10 cellular contexts compared by ENCODE assay signal in genomic region chr1:11803924-11804665, GRCh38. TPM values are rescaled to one million over a fixed set of nuclear protein-coding genes. Genes with fewer than 3 reads are reported as not detected.
DNase-seq lines count a peak whose midpoint lies in the region; ATAC-seq and TF ChIP-seq lines count a peak whose summit lies in the region.
"Not testable (repeated sequence)": the region's sequence is repeated elsewhere in the genome, so short reads cannot be mapped to it uniquely, and the experiment has no call there.
"Had no signal": no experiment of that assay in that cellular context is flagged by ENCODE, and none has a peak within 500 bp of the region (broad histone marks: within the 10 kb centered on the region; RNA-seq: fewer than 3 reads in every experiment).

No MANE protein-coding gene starts in this region.

- in situ Hi-C loops in astrocyte of the spinal cord (cut with HindIII; ENCODE audit: low sequenced_read_pairs), result not testable (repeated sequence)

- H3K4me3 ChIP-seq in CD4-positive, CD25-positive, alpha-beta regulatory T cell (ENCODE audit: low read depth, low read length), result peak overlapping the region; percentile 66
- H3K4me3 ChIP-seq in WI38 (ENCODE audit: low read depth, low read length), result peak overlapping the region; percentile 79
- H3K4me3 ChIP-seq in astrocyte of the spinal cord (ENCODE audit: low read depth, low read length), result peak overlapping the region; percentile 61
- H3K4me3 ChIP-seq in esophagus squamous epithelium, result peak overlapping the region in 3 of 4 donors; percentile 65 to 99 (median 82)
- peak overlapping the region in 2 of 3 donors; percentile 64 to 75 for H3K4me3 ChIP-seq in right lobe of liver
- peak overlapping the region; percentile 25 for H3K4me3 ChIP-seq in parathyroid adenoma (ENCODE audit: low read depth, low read length)
- not testable (repeated sequence) for H3K4me3 ChIP-seq in thymus (ENCODE audit: low read length)

- not testable (repeated sequence) for TF ChIP-seq CTCF in WI38 (IDR thresholded peaks at IDR 0.05; ENCODE audit: low read depth, low read length); astrocyte of the spinal cord (IDR thresholded peaks at IDR 0.05; ENCODE audit: low read depth, low read length); esophagus squamous epithelium (IDR thresholded peaks at IDR 0.05); parathyroid adenoma (IDR thresholded peaks at IDR 0.05)
- peak in 1 of 4 donors; percentile 21 for TF ChIP-seq CTCF in right lobe of liver (IDR thresholded peaks at IDR 0.05)

- H3K27ac Mint-ChIP-seq in CD4-positive, CD25-positive, alpha-beta regulatory T cell, result peak overlapping the region; percentile 82 to 96 (median 93)
- H3K27ac Mint-ChIP-seq in IgD-negative memory B cell, result peak overlapping the region; percentile 85 to 94 (median 89)

- not testable (repeated sequence) for H3K27me3 ChIP-seq in CD4-positive, CD25-positive, alpha-beta regulatory T cell (ENCODE audit: control insufficient read depth, insufficient read depth, low read length); esophagus squamous epithelium; right lobe of liver; parathyroid adenoma (ENCODE audit: control insufficient read depth, insufficient read depth, low read length); thymus (ENCODE audit: control insufficient read depth, insufficient read depth)

- not testable (repeated sequence) for H2AFZ ChIP-seq in parathyroid adenoma

- TF ChIP-seq POLR2A in esophagus squamous epithelium (IDR thresholded peaks at IDR 0.05), result not testable (repeated sequence)
- peak; percentile 48 for TF ChIP-seq POLR2A in right lobe of liver (IDR thresholded peaks at IDR 0.05)

- not testable (repeated sequence) for H3K36me3 Mint-ChIP-seq in CD4-positive, CD25-positive, alpha-beta regulatory T cell; IgD-negative memory B cell

- H3K4me2 ChIP-seq in parathyroid adenoma (ENCODE audit: low read length), result peak overlapping the region; percentile 93

- H3K9me3 Mint-ChIP-seq in CD4-positive, CD25-positive, alpha-beta regulatory T cell; IgD-negative memory B cell: not testable (repeated sequence)

- peaks cover 23 to 66% (median 45%) of the 10 kb centered on the region in 4 donors for H3K4me1 Mint-ChIP-seq in CD4-positive, CD25-positive, alpha-beta regulatory T cell
- H3K4me1 Mint-ChIP-seq in IgD-negative memory B cell, result peaks cover 35 to 49% (median 46%) of the 10 kb centered on the region in 3 donors

- H3K4me1 ChIP-seq in CD4-positive, CD25-positive, alpha-beta regulatory T cell (ENCODE audit: control insufficient read depth, insufficient read depth, low read length, poor library complexity, severe bottlenecking), result peaks cover 50% of the 10 kb centered on the region
- H3K4me1 ChIP-seq in esophagus squamous epithelium (peaks cover 32 to 79% (median 42%) of the 10 kb centered on the region in 3 donors), right lobe of liver (peaks cover 0 to 46% (median 23%) of the 10 kb centered on the region in 4 donors), thymus (ENCODE audit: control insufficient read depth, insufficient read depth, low read length) (peaks cover 28% of the 10 kb centered on the region)
- H3K4me1 ChIP-seq in parathyroid adenoma, result not testable (repeated sequence)

- not testable (repeated sequence) for DNase-seq in CD4-positive, CD25-positive, alpha-beta regulatory T cell; astrocyte of the spinal cord (ENCODE audit: low read depth, low spot score); esophagus squamous epithelium (lab: John Stamatoyannopoulos, UW)
- peak in 2 of 3 donors; percentile 44 to 80 for DNase-seq in right lobe of liver

- H3K4me3 Mint-ChIP-seq in CD4-positive, CD25-positive, alpha-beta regulatory T cell, result peak overlapping the region; percentile 98 to 100 (median 100)
- H3K4me3 Mint-ChIP-seq in IgD-negative memory B cell, result peak overlapping the region; percentile 87 to 100 (median 100)

- not testable (repeated sequence) for H3K27me3 Mint-ChIP-seq in CD4-positive, CD25-positive, alpha-beta regulatory T cell; IgD-negative memory B cell

- ATAC-seq in CD4-positive, CD25-positive, alpha-beta regulatory T cell (ENCODE audit: low read depth in 2 of 2), result not testable (repeated sequence)
- peak; percentile 30 to 50 (median 47) for ATAC-seq in right lobe of liver

- H3K9ac ChIP-seq in parathyroid adenoma, result not testable (repeated sequence)

- peaks cover 19% of the 10 kb centered on the region for H3K36me3 ChIP-seq in CD4-positive, CD25-positive, alpha-beta regulatory T cell (ENCODE audit: control insufficient read depth, insufficient read depth, low read length)
- H3K36me3 ChIP-seq in esophagus squamous epithelium, result peaks cover 9 to 39% (median 15%) of the 10 kb centered on the region in 3 donors
- H3K36me3 ChIP-seq in right lobe of liver, result peaks cover 0 to 27% (median 3%) of the 10 kb centered on the region in 4 donors
- H3K36me3 ChIP-seq in parathyroid adenoma (ENCODE audit: control insufficient read depth, insufficient read depth, low read length), result not testable (repeated sequence)
- peaks cover 16% of the 10 kb centered on the region for H3K36me3 ChIP-seq in thymus (ENCODE audit: control insufficient read depth, insufficient read depth)

- intact Hi-C loops in esophagus squamous epithelium (cut with DNase I); right lobe of liver (cut with DNase I): not testable (repeated sequence)

- H3K9me3 ChIP-seq in CD4-positive, CD25-positive, alpha-beta regulatory T cell (ENCODE audit: control insufficient read depth in 2 of 2, low read length in 2 of 2); esophagus squamous epithelium; right lobe of liver; parathyroid adenoma (ENCODE audit: control insufficient read depth, low read length); thymus (ENCODE audit: control insufficient read depth): not testable (repeated sequence)

- 60 to 67% methylated on average over 8 of the region's 9 CpGs for WGBS in esophagus squamous epithelium, 2 donors
- WGBS in right lobe of liver (ENCODE audit: insufficient coverage, low coverage, low lambda C conversion rate, missing lambda C conversion rate), result 26% methylated on average over 9 of the region's 9 CpGs
- 85% methylated on average over 9 of the region's 9 CpGs for WGBS in thymus

- H3K27ac ChIP-seq in CD4-positive, CD25-positive, alpha-beta regulatory T cell (ENCODE audit: insufficient read depth, low read length, poor library complexity, severe bottlenecking), result peak overlapping the region; percentile 89
- H3K27ac ChIP-seq in esophagus squamous epithelium, result peak overlapping the region; percentile 95 to 100 (median 99)
- peak overlapping the region; percentile 96 to 100 (median 97) for H3K27ac ChIP-seq in right lobe of liver
- peak overlapping the region; percentile 61 for H3K27ac ChIP-seq in parathyroid adenoma
- peak overlapping the region; percentile 85 for H3K27ac ChIP-seq in thymus (ENCODE audit: low read depth)

- not testable (repeated sequence) for H3K79me2 ChIP-seq in parathyroid adenoma

RNA-seq across cellular contexts. Expression of gene MTHFR, which starts 1.7 kb away (rescaled TPM):
- 35.0 TPM for total RNA-seq in CD4-positive, CD25-positive, alpha-beta regulatory T cell
- 1 to 10 TPM; 5.6 to 7.6 (median 6.6) TPM for polyA plus RNA-seq in CD4-positive, CD25-positive, alpha-beta regulatory T cell
- polyA plus RNA-seq in IgD-negative memory B cell, result 14.3 TPM
- total RNA-seq in esophagus squamous epithelium, result 10 to 100 TPM; 15.6 to 30.1 (median 25.4) TPM
- 10 to 100 TPM; 10.6 to 20.1 (median 15.6) TPM for total RNA-seq in right lobe of liver
- polyA plus RNA-seq in thymus, result 11.7 TPM

RNA-seq across cellular contexts. Expression of gene CLCN6, which starts 1.9 kb away (rescaled TPM):
- total RNA-seq in CD4-positive, CD25-positive, alpha-beta regulatory T cell, result 13.5 TPM
- polyA plus RNA-seq in CD4-positive, CD25-positive, alpha-beta regulatory T cell, result 1 to 10 TPM; 1.6 to 3.0 (median 2.4) TPM
- polyA plus RNA-seq in IgD-negative memory B cell (11.7 TPM), thymus (9.2 TPM)
- total RNA-seq in esophagus squamous epithelium (10 to 100 TPM in 2 of 4 donors, 1 to 10 TPM in 2; 4.2 to 13.5 (median 9.9) TPM), right lobe of liver (10 to 100 TPM in 2 of 6 experiments, 1 to 10 TPM in 4; 4.2 to 12.7 (median 9.2) TPM)

RNA-seq across cellular contexts. Expression of gene C1orf167, which starts 42.1 kb away (rescaled TPM):
- total RNA-seq in CD4-positive, CD25-positive, alpha-beta regulatory T cell, result not detected
- polyA plus RNA-seq in CD4-positive, CD25-positive, alpha-beta regulatory T cell, result 1 to 10 TPM in 2 of 4 donors, under 1 TPM in 1, not detected in 1; 0.61 to 1.3 (median 1.0) TPM
- polyA plus RNA-seq in IgD-negative memory B cell (not detected), thymus (1.5 TPM)
- total RNA-seq in esophagus squamous epithelium (1 to 10 TPM in 1 of 4 donors, under 1 TPM in 2, not detected in 1; 0.31 to 2.6 (median 0.76) TPM), right lobe of liver (not detected)
- total RNA-seq: glomerular endothelial cell had no signal

RNA-seq across cellular contexts. Expression of gene NPPA, which starts 43.5 kb away (rescaled TPM):
- not detected for total RNA-seq in CD4-positive, CD25-positive, alpha-beta regulatory T cell
- polyA plus RNA-seq in CD4-positive, CD25-positive, alpha-beta regulatory T cell, result not detected
- polyA plus RNA-seq in IgD-negative memory B cell, result not detected
- not detected for total RNA-seq in esophagus squamous epithelium
- 1 to 10 TPM in 2 of 6 experiments, under 1 TPM in 2, not detected in 2; 0.27 to 2.3 (median 1.3) TPM for total RNA-seq in right lobe of liver
- 5.9 TPM for polyA plus RNA-seq in thymus
- total RNA-seq: glomerular endothelial cell had no signal

RNA-seq across cellular contexts. Expression of gene NPPB, which starts 54.6 kb away (rescaled TPM):
- not detected for total RNA-seq in CD4-positive, CD25-positive, alpha-beta regulatory T cell
- polyA plus RNA-seq in CD4-positive, CD25-positive, alpha-beta regulatory T cell, result not detected
- polyA plus RNA-seq in IgD-negative memory B cell (not detected), thymus (1.7 TPM)
- total RNA-seq in esophagus squamous epithelium (not detected), right lobe of liver (under 1 TPM in 1 of 6 experiments, not detected in 5; 0.44 TPM)
- total RNA-seq: myocyte had no signal
